ENCODE assay signal across 8 cellular contexts in the genomic region with DNA sequence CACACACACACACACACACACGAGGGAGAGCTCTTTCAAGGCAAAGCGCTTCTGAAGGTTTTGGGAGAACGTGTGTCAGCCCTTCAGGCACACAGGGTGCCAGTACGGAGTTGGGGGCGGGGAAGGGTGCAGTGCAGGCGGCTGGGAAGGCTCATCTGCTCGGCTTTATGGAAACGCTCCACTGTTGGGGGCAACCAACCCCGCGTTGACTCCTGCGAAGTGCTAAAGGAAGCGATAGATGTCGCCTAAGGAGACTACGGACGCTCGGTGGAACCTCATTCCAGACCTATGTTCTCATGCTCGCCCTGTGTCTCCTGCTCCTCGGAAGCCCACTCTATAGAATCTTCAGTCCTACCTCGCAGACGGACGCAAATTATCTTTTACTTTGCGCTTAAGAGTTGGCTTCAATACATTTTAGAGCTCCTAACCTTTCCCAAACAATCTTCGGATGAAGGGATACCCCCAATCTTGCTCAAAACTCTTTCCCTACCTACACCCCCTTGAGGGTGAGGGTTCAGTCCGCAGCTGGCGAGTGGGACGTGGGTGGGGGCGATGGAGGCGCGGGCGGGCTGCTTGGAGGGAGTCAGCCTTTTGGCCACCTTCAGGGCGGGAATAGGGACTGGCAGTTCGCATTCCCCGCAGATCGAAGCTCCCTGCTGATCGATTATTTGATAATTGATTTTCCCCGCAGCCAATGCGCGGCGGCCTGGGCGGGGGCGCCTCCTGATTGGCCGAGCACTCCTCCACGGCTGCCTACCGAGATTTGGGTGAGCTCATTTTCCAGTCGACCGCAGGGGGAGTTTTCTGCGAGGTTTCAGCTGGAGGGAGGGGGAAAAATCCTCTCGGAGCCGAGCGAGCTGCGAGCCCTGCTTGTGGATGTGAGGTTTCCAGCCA. TPM values are rescaled to one million over a fixed set of nuclear protein-coding genes. Genes with fewer than 3 reads are reported as not detected.
DNase-seq lines count a peak whose midpoint lies in the region; ATAC-seq and TF ChIP-seq lines count a peak whose summit lies in the region.

No MANE protein-coding gene starts in this region.

- DNase-seq in AG04450 (ENCODE audit: low read depth, low spot score) (peak; percentile 94), H4 (ENCODE audit: low spot score) (peak; percentile 89), NCI-H446 treated with DMSO at 0.1 percent for 48 hours (lab: John Stamatoyannopoulos, UW) (peak; percentile 88), glomerular endothelial cell (ENCODE audit: extremely low read depth, low read depth, low spot score) (peak; percentile 82)
- no peak for DNase-seq in natural killer cell treated with Interleukin-12 subunit alpha and Interleukin-12 subunit beta and Interleukin-15 and Interleukin-18, amount 100 ng/mL, for 72 hours (ENCODE audit: low spot score)

- CTCF ChIA-PET in AG04450 (lab: Charles Lee) = interaction anchor here (0.6 to 2.0 kb wide), 7 partner anchors 8 to 1218 kb away, joined by 3 to 8 read pairs (median 4); no protein-coding TSS in a partner anchor

- WGBS in adipose tissue, 3 donors = 1% methylated on average over 50 to 51 of the region's 51 CpGs

- peak overlapping the region; percentile 89 for H3K4me3 Mint-ChIP-seq in natural killer cell treated with Interleukin-12 subunit alpha and Interleukin-12 subunit beta and Interleukin-15 and Interleukin-18, amount 100 ng/mL, for 72 hours

- no peaks in the 10 kb centered on the region for H3K27me3 ChIP-seq in AG04450 (ENCODE audit: control insufficient read depth, insufficient read depth, low read length)

- TF ChIP-seq CTCF in AG04450 (IDR thresholded peaks at IDR 0.05; ENCODE audit: low read depth, low read length) = no peak

- H3K36me3 Mint-ChIP-seq in natural killer cell treated with Interleukin-12 subunit alpha and Interleukin-12 subunit beta and Interleukin-15 and Interleukin-18, amount 100 ng/mL, for 72 hours = peaks cover 4% of the 10 kb centered on the region

- POLR2A ChIA-PET in AG04450 (lab: Yijun Ruan, JAX) = interaction anchor here (0.6 to 6.8 kb wide), 9 partner anchors 13 to 828 kb away, joined by 3 to 113 read pairs (median 7); no protein-coding TSS in a partner anchor

- H3K4me3 ChIP-seq in AG04450 (ENCODE audit: low read depth, low read length) = peak overlapping the region; percentile 91

- H3K9me3 Mint-ChIP-seq in natural killer cell treated with Interleukin-12 subunit alpha and Interleukin-12 subunit beta and Interleukin-15 and Interleukin-18, amount 100 ng/mL, for 72 hours = no peaks in the 10 kb centered on the region

- H3K27ac ChIP-seq in AG04450 (ENCODE audit: low read depth, low read length) (peak overlapping the region; percentile 96), adipose tissue (ENCODE audit: low read depth, low read length) (peak overlapping the region; percentile 2)

- H3K9me3 ChIP-seq in AG04450 (ENCODE audit: control insufficient read depth, insufficient read depth, low read length) = no peaks in the 10 kb centered on the region

- peaks cover 20 to 25% of the 10 kb centered on the region in 2 donors for H3K4me1 Mint-ChIP-seq in natural killer cell treated with Interleukin-12 subunit alpha and Interleukin-12 subunit beta and Interleukin-15 and Interleukin-18, amount 100 ng/mL, for 72 hours (ENCODE audit: low read depth in 2 of 2)

- H3K27me3 Mint-ChIP-seq in natural killer cell treated with Interleukin-12 subunit alpha and Interleukin-12 subunit beta and Interleukin-15 and Interleukin-18, amount 100 ng/mL, for 72 hours = peaks cover 47 to 87% of the 10 kb centered on the region in 2 donors

- peak overlapping the region; percentile 35 to 68 for H3K27ac Mint-ChIP-seq in natural killer cell treated with Interleukin-12 subunit alpha and Interleukin-12 subunit beta and Interleukin-15 and Interleukin-18, amount 100 ng/mL, for 72 hours

- ATAC-seq in natural killer cell treated with Interleukin-12 subunit alpha and Interleukin-12 subunit beta and Interleukin-15 and Interleukin-18, amount 100 ng/mL, for 72 hours = peak; percentile 51 to 75
- ATAC-seq in HG03432 (IDR thresholded peaks at IDR 0.05; ENCODE audit: unreplicated experiment) = no peak
- no peak for ATAC-seq in HG02870 (IDR thresholded peaks at IDR 0.05; ENCODE audit: unreplicated experiment)

RNA-seq across cellular contexts. Expression of gene MEIS1, which starts 1.9 kb away (rescaled TPM):
- polyA plus RNA-seq in AG04450 (2011; rRNA removed) (87.2 and 107 TPM in 2 replicates), adipose tissue (10 to 100 TPM; 13.7 to 27.3 (median 21.3) TPM)
- 505 and 558 TPM in 2 replicates for polyA minus RNA-seq in AG04450 (2011; rRNA and poly(A)+ RNA removed)
- total RNA-seq in H4 (2014; rRNA removed; shearing (Covaris generic)) = 3.4 and 3.6 TPM in 2 replicates
- 11.8 and 23.5 TPM in 2 replicates for total RNA-seq in glomerular endothelial cell
- total RNA-seq in natural killer cell treated with Interleukin-12 subunit alpha and Interleukin-12 subunit beta and Interleukin-15 and Interleukin-18, amount 100 ng/mL, for 72 hours = 1 to 10 TPM in 1 of 2 donors, under 1 TPM in 1; 0.53 to 3.6 TPM

Comparison
In these comparisons a context has a peak if more than half of its experiments do, and no peak if none do; other contexts are left out.
1. ATAC-seq: peak in natural killer cell treated with Interleukin-12 subunit alpha and Interleukin-12 subunit beta and Interleukin-15 and Interleukin-18, amount 100 ng/mL, for 72 hours (2 of 2); none in HG03432 (single experiment) and HG02870 (single experiment).